8 cellular contexts compared by ENCODE assay signal in the genomic region with DNA sequence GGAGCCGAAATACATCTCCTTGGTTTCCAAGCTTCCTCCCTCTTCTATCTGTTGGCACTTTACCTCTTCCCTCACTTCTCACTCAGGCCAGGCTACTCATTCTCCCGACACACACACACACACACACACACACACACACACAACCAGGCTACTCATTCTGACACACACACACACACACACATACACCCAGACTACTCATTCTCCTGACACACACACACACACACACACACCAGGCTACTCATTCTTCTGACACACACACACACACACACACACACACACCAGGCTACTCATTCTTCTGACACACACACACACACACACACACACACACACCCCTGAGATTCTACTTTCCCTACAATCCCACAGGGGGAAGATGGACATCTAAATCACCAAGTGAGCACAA. TPM values are rescaled to one million over a fixed set of nuclear protein-coding genes. Genes with fewer than 3 reads are reported as not detected.
A peak's percentile ranks its signal among the peaks of the same experiment; 100 is the strongest.
DNase-seq lines count a peak whose midpoint lies in the region; ATAC-seq and TF ChIP-seq lines count a peak whose summit lies in the region.
"Not testable (repeated sequence)": the region's sequence is repeated elsewhere in the genome, so short reads cannot be mapped to it uniquely, and the experiment has no call there.

No MANE protein-coding gene starts in this region.

- not testable (repeated sequence) for H3K4ac ChIP-seq in IMR-90 (ENCODE audit: low read depth, low read length)

- not testable (repeated sequence) for H3K9me3 ChIP-seq in IMR-90 (ENCODE audit: control insufficient read depth, insufficient read depth, low read length); mammary epithelial cell (replicated peaks; ENCODE audit: insufficient read depth, low read length); subcutaneous abdominal adipose tissue (ENCODE audit: control insufficient read depth in 5 of 5, low read length in 5 of 5)

- not testable (repeated sequence) for H2BK120ac ChIP-seq in IMR-90 (ENCODE audit: low read depth, low read length)

- ATAC-seq in IMR-90 (ENCODE audit: low read depth) = not testable (repeated sequence)
- peak; percentile 41 for ATAC-seq in esophagus mucosa

- H2AK5ac ChIP-seq in IMR-90 (ENCODE audit: low read depth, low read length) = not testable (repeated sequence)

- H2BK5ac ChIP-seq in IMR-90 (ENCODE audit: low read depth, low read length, poor library complexity, severe bottlenecking) = peak overlapping the region; percentile 71

- H4K8ac ChIP-seq in IMR-90 (ENCODE audit: low read depth in 2 of 2, low read length in 2 of 2) = not testable (repeated sequence)

- not testable (repeated sequence) for H3K9me3 Mint-ChIP-seq in activated T-cell treated with anti-CD3 and anti-CD28 coated beads, Interleukin-2, amount 50 U/mL, for 24 hours; glutamatergic neuron (ENCODE audit: unreplicated experiment); nephron progenitor cell

- not testable (repeated sequence) for H3K9me1 ChIP-seq in IMR-90 (ENCODE audit: insufficient read depth, low read length)

- H3K4me1 Mint-ChIP-seq in activated T-cell treated with anti-CD3 and anti-CD28 coated beads, Interleukin-2, amount 50 U/mL, for 24 hours (ENCODE audit: low read depth) = peaks cover 12% of the 10 kb centered on the region
- H3K4me1 Mint-ChIP-seq in glutamatergic neuron (ENCODE audit: low read depth, unreplicated experiment) = not testable (repeated sequence)
- H3K4me1 Mint-ChIP-seq in nephron progenitor cell = peaks cover 25% of the 10 kb centered on the region

- not testable (repeated sequence) for H3K14ac ChIP-seq in IMR-90 (replicated peaks; ENCODE audit: low read depth, low read length)

- H3K36me3 ChIP-seq in IMR-90 (ENCODE audit: control insufficient read depth, insufficient read depth, low read length) = peaks cover 43% of the 10 kb centered on the region
- H3K36me3 ChIP-seq in mammary epithelial cell (ENCODE audit: insufficient read depth, low read length) = peaks cover 20% of the 10 kb centered on the region
- peaks cover 2 to 63% (median 38%) of the 10 kb centered on the region in 5 donors for H3K36me3 ChIP-seq in subcutaneous abdominal adipose tissue (ENCODE audit: control insufficient read depth in 5 of 5, insufficient read depth in 5 of 5, low read length in 5 of 5)

- not testable (repeated sequence) for H3K4me1 ChIP-seq in IMR-90 (ENCODE audit: control insufficient read depth, insufficient read depth, low read length); mammary epithelial cell (ENCODE audit: insufficient read depth, low read length)
- H3K4me1 ChIP-seq in subcutaneous abdominal adipose tissue (ENCODE audit: control insufficient read depth in 5 of 5, insufficient read depth in 5 of 5, low read length in 5 of 5) = peaks cover 9 to 45% (median 39%) of the 10 kb centered on the region in 5 donors

- CTCF ChIA-PET in IMR-90 (lab: Yijun Ruan, JAX); mammary epithelial cell (lab: Charles Lee; ENCODE audit: low non-redundant PET): not testable (repeated sequence)

- H3K27me3 Mint-ChIP-seq in activated T-cell treated with anti-CD3 and anti-CD28 coated beads, Interleukin-2, amount 50 U/mL, for 24 hours; glutamatergic neuron (ENCODE audit: unreplicated experiment); nephron progenitor cell (ENCODE audit: low read depth, poor library complexity): not testable (repeated sequence)

- H3K4me3 Mint-ChIP-seq in activated T-cell treated with anti-CD3 and anti-CD28 coated beads, Interleukin-2, amount 50 U/mL, for 24 hours; glutamatergic neuron (ENCODE audit: unreplicated experiment); nephron progenitor cell: not testable (repeated sequence)

- peaks cover 16 to 55% of the 10 kb centered on the region in 2 experiments for H3K79me1 ChIP-seq in IMR-90 (ENCODE audit: low read depth in 1 of 2, low read length in 2 of 2)

- intact Hi-C loops in IMR-90 (cut with micrococcal nuclease); mammary epithelial cell (cut with micrococcal nuclease): not testable (repeated sequence)

- H4K5ac ChIP-seq in IMR-90 (ENCODE audit: low read depth, low read length) = not testable (repeated sequence)

- H3K36me3 Mint-ChIP-seq in activated T-cell treated with anti-CD3 and anti-CD28 coated beads, Interleukin-2, amount 50 U/mL, for 24 hours (ENCODE audit: low read depth) = peaks cover 88% of the 10 kb centered on the region
- not testable (repeated sequence) for H3K36me3 Mint-ChIP-seq in glutamatergic neuron (ENCODE audit: unreplicated experiment)
- peaks cover 46% of the 10 kb centered on the region for H3K36me3 Mint-ChIP-seq in nephron progenitor cell (ENCODE audit: low read depth)

- not testable (repeated sequence) for H3K79me2 ChIP-seq in mammary epithelial cell (ENCODE audit: insufficient read depth, low read length)

- WGBS in IMR-90 (ENCODE audit: extremely low coverage in 2 of 2, insufficient read length in 1 of 2), 2 experiments = 60% methylated on average over 2 of the region's 2 CpGs; no CpG with 5 or more reads in 1 of the 2 experiments
- WGBS in mammary epithelial cell (ENCODE audit: low coverage, missing lambda C conversion rate) = 95% methylated on average over 2 of the region's 2 CpGs

- dilution Hi-C loops in IMR-90 (cut with HindIII; ENCODE audit: low sequenced_read_pairs, unreplicated experiment); mammary epithelial cell (cut with HindIII; ENCODE audit: low sequenced_read_pairs): not testable (repeated sequence)

- TF ChIP-seq CTCF in IMR-90 (conservative IDR thresholded peaks at IDR 0.05; ENCODE audit: low read depth, low read length); mammary epithelial cell (conservative IDR thresholded peaks at IDR 0.05 in 1 of 2, IDR thresholded peaks at IDR 0.05 in 1 of 2; ENCODE audit: extremely low read depth in 1 of 2, insufficient read depth in 1 of 2, low read depth in 1 of 2, low read length in 2 of 2); glutamatergic neuron (IDR thresholded peaks at IDR 0.05; ENCODE audit: partially characterized antibody, unreplicated experiment); nephron progenitor cell (IDR thresholded peaks at IDR 0.05): not testable (repeated sequence)

- not testable (repeated sequence) for H3K4me2 ChIP-seq in IMR-90 (ENCODE audit: low read depth, low read length); mammary epithelial cell (ENCODE audit: insufficient read depth, low read depth, low read length)

- not testable (repeated sequence) for H2AFZ ChIP-seq in IMR-90 (replicated peaks; ENCODE audit: low read length, poor library complexity); mammary epithelial cell (ENCODE audit: low read depth, low read length)

- POLR2A ChIA-PET in IMR-90 (lab: Charles Lee; ENCODE audit: unreplicated experiment) = interaction anchor here (0.6 kb wide), 1 partner anchor 87 kb away, joined by 10 read pairs; no protein-coding TSS in a partner anchor

- H3K9ac ChIP-seq in IMR-90 (ENCODE audit: low read depth, low read length); mammary epithelial cell (ENCODE audit: insufficient read depth, low read length); subcutaneous abdominal adipose tissue (ENCODE audit: low read length in 5 of 5): not testable (repeated sequence)

- not testable (repeated sequence) for H3K18ac ChIP-seq in IMR-90 (ENCODE audit: low read depth, low read length)

- not testable (repeated sequence) for H3K27ac ChIP-seq in IMR-90 (ENCODE audit: insufficient read depth, low read length); mammary epithelial cell (ENCODE audit: insufficient read depth, low read depth, low read length)
- H3K27ac ChIP-seq in subcutaneous abdominal adipose tissue (ENCODE audit: low read depth, low read length) = peak overlapping the region; percentile 65

- in situ Hi-C loops in IMR-90 (cut with MboI; ENCODE audit: low sequenced_read_pairs); mammary epithelial cell (cut with MboI; ENCODE audit: low sequenced_read_pairs in 2 of 2): not testable (repeated sequence)

- not testable (repeated sequence) for TF ChIP-seq POLR2A in IMR-90 (IDR thresholded peaks at IDR 0.05; ENCODE audit: low read depth, low read length)

- H3K27ac Mint-ChIP-seq in activated T-cell treated with anti-CD3 and anti-CD28 coated beads, Interleukin-2, amount 50 U/mL, for 24 hours = peak overlapping the region; percentile 27
- H3K27ac Mint-ChIP-seq in glutamatergic neuron (ENCODE audit: unreplicated experiment) (peak overlapping the region; percentile 8), nephron progenitor cell (peak overlapping the region; percentile 63)

- H3K4me3 ChIP-seq in IMR-90 (ENCODE audit: insufficient read depth, low read depth, low read length); mammary epithelial cell (replicated peaks in 1 of 3; ENCODE audit: insufficient read depth in 1 of 3, low read depth in 2 of 3, low read length in 3 of 3); subcutaneous abdominal adipose tissue (ENCODE audit: low read depth in 1 of 5, low read length in 5 of 5): not testable (repeated sequence)

- not testable (repeated sequence) for TF ChIP-seq RAD21 in IMR-90 (IDR thresholded peaks at IDR 0.05; ENCODE audit: low read length)

- not testable (repeated sequence) for H3K23ac ChIP-seq in IMR-90 (ENCODE audit: low read depth, low read length)

- not testable (repeated sequence) for H2BK20ac ChIP-seq in IMR-90 (ENCODE audit: low read depth, low read length)

- not testable (repeated sequence) for H2BK15ac ChIP-seq in IMR-90 (ENCODE audit: low read depth, low read length)

- H4K20me1 ChIP-seq in IMR-90 (ENCODE audit: insufficient read depth, low read length); mammary epithelial cell (ENCODE audit: insufficient read depth, low read length): not testable (repeated sequence)

- not testable (repeated sequence) for H3K27me3 ChIP-seq in IMR-90 (ENCODE audit: control insufficient read depth, insufficient read depth, low read length); mammary epithelial cell (ENCODE audit: insufficient read depth, low read length); subcutaneous abdominal adipose tissue (ENCODE audit: control insufficient read depth in 5 of 5, insufficient read depth in 4 of 5, low read length in 5 of 5)

- not testable (repeated sequence) for BruUV-seq in IMR-90 (replicated peaks; lab: Mats Ljungman, UMichigan); mammary epithelial cell (replicated peaks; lab: Mats Ljungman, UMichigan)

- peak; percentile 48 for DNase-seq in EH (ENCODE audit: low read depth)
- DNase-seq in IMR-90 = peak; percentile 78
- DNase-seq in activated T-cell treated with anti-CD3 and anti-CD28 coated beads, Interleukin-2, amount 50 U/mL, for 24 hours; glutamatergic neuron; nephron progenitor cell: not testable (repeated sequence)
- peak; percentile 36 for DNase-seq in mammary epithelial cell

- H3K56ac ChIP-seq in IMR-90 (ENCODE audit: extremely low read depth, insufficient read depth, low read length) = not testable (repeated sequence)

- H2AK9ac ChIP-seq in IMR-90 (replicated peaks; ENCODE audit: low read depth, low read length, poor library complexity) = not testable (repeated sequence)

- not testable (repeated sequence) for H4K91ac ChIP-seq in IMR-90 (ENCODE audit: insufficient read depth, low read depth, low read length)

RNA-seq across cellular contexts. Expression of a gene that starts 10.4 kb away (rescaled TPM):
- total RNA-seq in IMR-90 (2012; rRNA removed) = 38.6 and 40.0 TPM in 2 replicates
- 62.2 and 69.3 TPM in 2 replicates for polyA plus RNA-seq in IMR-90 (2012; rRNA removed)
- polyA plus RNA-seq in IMR-90 (2012; cell fraction: cytosol; rRNA removed) = 57.8 and 65.1 TPM in 2 replicates
- 111 and 120 TPM in 2 replicates for polyA plus RNA-seq in IMR-90 (2012; cell fraction: nucleus; rRNA removed; ENCODE audit: low replicate concordance)
- 10 to 100 TPM; 41.3 to 72.2 TPM for total RNA-seq in mammary epithelial cell
- polyA plus RNA-seq in mammary epithelial cell = 41.7 TPM
- polyA minus RNA-seq in mammary epithelial cell = 155 TPM
- 58.6 TPM for total RNA-seq in esophagus mucosa
- 67.8 TPM for total RNA-seq in glutamatergic neuron (ENCODE audit: unreplicated experiment)

RNA-seq across cellular contexts. Expression of a gene that starts 55.3 kb away (rescaled TPM):
- total RNA-seq in IMR-90 (2012; rRNA removed) (26.1 and 29.4 TPM in 2 replicates), mammary epithelial cell (10 to 100 TPM; 34.1 to 67.2 TPM), esophagus mucosa (31.3 TPM), glutamatergic neuron (ENCODE audit: unreplicated experiment) (51.7 TPM)
- polyA plus RNA-seq in IMR-90 (2012; rRNA removed) (21.3 and 22.3 TPM in 2 replicates), mammary epithelial cell (11.1 TPM)
- polyA plus RNA-seq in IMR-90 (2012; cell fraction: cytosol; rRNA removed) = 8.9 and 9.6 TPM in 2 replicates
- 79.3 and 99.6 TPM in 2 replicates for polyA plus RNA-seq in IMR-90 (2012; cell fraction: nucleus; rRNA removed; ENCODE audit: low replicate concordance)
- polyA minus RNA-seq in mammary epithelial cell = 35.4 TPM

Comparison
In these comparisons a context has a peak if more than half of its experiments do, and no peak if none do; other contexts are left out.
1. H3K27ac Mint-ChIP-seq: peak in every context shown above with its lines; median percentile 63 in nephron progenitor cell; 27 in activated T-cell treated with anti-CD3 and anti-CD28 coated beads, Interleukin-2, amount 50 U/mL, for 24 hours; 8 in glutamatergic neuron.